In the genomic region with DNA sequence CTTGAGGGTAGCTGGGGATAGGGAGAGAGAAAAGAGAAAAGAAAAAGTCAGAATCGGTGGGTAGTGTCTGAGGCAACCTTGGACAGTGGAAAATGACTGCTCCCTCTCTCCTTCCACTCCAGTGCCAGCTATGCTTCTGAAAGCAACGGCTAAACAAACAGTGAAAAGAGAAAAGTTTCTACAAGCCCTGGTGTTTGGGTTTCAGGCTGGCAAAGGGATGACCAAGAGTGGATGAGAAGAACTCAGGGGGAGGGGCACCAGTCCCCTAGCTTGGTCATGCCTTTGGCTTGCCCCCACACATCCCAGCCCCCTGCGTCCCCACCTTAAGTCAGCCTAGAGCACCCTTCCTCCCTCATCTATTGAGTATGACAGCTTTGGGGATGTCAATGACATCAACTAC, we compare ENCODE assay signal across 2 cellular contexts.
TF ChIP-seq lines count a peak whose summit lies in the region.

No MANE protein-coding gene starts in this region.

TF ChIP-seq in WTC11, 78 proteins besides CTCF, POLR2A, EP300 and RAD21:
- no peak for TF ChIP-seq FOXJ3 (CRISPR knock-in tag; IDR thresholded peaks at IDR 0.05; ENCODE audit: borderline replicate concordance)
- no peak for TF ChIP-seq PRRX2 (CRISPR knock-in tag; IDR thresholded peaks at IDR 0.05)
- no peak for TF ChIP-seq NR2C2 (CRISPR knock-in tag; IDR thresholded peaks at IDR 0.05)
- TF ChIP-seq ESRRA (CRISPR knock-in tag; IDR thresholded peaks at IDR 0.05; ENCODE audit: borderline replicate concordance) = no peak
- TF ChIP-seq, protein P1, sequence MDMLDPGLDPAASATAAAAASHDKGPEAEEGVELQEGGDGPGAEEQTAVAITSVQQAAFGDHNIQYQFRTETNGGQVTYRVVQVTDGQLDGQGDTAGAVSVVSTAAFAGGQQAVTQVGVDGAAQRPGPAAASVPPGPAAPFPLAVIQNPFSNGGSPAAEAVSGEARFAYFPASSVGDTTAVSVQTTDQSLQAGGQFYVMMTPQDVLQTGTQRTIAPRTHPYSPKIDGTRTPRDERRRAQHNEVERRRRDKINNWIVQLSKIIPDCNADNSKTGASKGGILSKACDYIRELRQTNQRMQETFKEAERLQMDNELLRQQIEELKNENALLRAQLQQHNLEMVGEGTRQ (CRISPR knock-in tag; IDR thresholded peaks at IDR 0.05) = no peak
- TF ChIP-seq NR1H2 (CRISPR knock-in tag; IDR thresholded peaks at IDR 0.05) = no peak
- TF ChIP-seq SP1 (CRISPR knock-in tag; conservative IDR thresholded peaks at IDR 0.05) = no peak
- no peak for TF ChIP-seq ZNF263 (CRISPR knock-in tag; IDR thresholded peaks at IDR 0.05; ENCODE audit: low read depth)
- TF ChIP-seq RORB (CRISPR knock-in tag; IDR thresholded peaks at IDR 0.05) = no peak
- TF ChIP-seq ZNF423 (CRISPR knock-in tag; IDR thresholded peaks at IDR 0.05) = no peak
- TF ChIP-seq, protein P2, sequence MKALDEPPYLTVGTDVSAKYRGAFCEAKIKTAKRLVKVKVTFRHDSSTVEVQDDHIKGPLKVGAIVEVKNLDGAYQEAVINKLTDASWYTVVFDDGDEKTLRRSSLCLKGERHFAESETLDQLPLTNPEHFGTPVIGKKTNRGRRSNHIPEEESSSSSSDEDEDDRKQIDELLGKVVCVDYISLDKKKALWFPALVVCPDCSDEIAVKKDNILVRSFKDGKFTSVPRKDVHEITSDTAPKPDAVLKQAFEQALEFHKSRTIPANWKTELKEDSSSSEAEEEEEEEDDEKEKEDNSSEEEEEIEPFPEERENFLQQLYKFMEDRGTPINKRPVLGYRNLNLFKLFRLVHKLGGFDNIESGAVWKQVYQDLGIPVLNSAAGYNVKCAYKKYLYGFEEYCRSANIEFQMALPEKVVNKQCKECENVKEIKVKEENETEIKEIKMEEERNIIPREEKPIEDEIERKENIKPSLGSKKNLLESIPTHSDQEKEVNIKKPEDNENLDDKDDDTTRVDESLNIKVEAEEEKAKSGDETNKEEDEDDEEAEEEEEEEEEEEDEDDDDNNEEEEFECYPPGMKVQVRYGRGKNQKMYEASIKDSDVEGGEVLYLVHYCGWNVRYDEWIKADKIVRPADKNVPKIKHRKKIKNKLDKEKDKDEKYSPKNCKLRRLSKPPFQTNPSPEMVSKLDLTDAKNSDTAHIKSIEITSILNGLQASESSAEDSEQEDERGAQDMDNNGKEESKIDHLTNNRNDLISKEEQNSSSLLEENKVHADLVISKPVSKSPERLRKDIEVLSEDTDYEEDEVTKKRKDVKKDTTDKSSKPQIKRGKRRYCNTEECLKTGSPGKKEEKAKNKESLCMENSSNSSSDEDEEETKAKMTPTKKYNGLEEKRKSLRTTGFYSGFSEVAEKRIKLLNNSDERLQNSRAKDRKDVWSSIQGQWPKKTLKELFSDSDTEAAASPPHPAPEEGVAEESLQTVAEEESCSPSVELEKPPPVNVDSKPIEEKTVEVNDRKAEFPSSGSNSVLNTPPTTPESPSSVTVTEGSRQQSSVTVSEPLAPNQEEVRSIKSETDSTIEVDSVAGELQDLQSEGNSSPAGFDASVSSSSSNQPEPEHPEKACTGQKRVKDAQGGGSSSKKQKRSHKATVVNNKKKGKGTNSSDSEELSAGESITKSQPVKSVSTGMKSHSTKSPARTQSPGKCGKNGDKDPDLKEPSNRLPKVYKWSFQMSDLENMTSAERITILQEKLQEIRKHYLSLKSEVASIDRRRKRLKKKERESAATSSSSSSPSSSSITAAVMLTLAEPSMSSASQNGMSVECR (CRISPR knock-in tag; IDR thresholded peaks at IDR 0.05; ENCODE audit: borderline replicate concordance) = no peak
- TF ChIP-seq MXD4 (CRISPR knock-in tag; IDR thresholded peaks at IDR 0.05; ENCODE audit: borderline replicate concordance) = no peak
- no peak for TF ChIP-seq TCF7 (CRISPR knock-in tag; IDR thresholded peaks at IDR 0.05; ENCODE audit: low read depth)
- TF ChIP-seq, protein P3, sequence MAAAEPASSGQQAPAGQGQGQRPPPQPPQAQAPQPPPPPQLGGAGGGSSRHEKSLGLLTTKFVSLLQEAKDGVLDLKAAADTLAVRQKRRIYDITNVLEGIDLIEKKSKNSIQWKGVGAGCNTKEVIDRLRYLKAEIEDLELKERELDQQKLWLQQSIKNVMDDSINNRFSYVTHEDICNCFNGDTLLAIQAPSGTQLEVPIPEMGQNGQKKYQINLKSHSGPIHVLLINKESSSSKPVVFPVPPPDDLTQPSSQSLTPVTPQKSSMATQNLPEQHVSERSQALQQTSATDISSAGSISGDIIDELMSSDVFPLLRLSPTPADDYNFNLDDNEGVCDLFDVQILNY (CRISPR knock-in tag; IDR thresholded peaks at IDR 0.05) = no peak
- TF ChIP-seq, protein P4, sequence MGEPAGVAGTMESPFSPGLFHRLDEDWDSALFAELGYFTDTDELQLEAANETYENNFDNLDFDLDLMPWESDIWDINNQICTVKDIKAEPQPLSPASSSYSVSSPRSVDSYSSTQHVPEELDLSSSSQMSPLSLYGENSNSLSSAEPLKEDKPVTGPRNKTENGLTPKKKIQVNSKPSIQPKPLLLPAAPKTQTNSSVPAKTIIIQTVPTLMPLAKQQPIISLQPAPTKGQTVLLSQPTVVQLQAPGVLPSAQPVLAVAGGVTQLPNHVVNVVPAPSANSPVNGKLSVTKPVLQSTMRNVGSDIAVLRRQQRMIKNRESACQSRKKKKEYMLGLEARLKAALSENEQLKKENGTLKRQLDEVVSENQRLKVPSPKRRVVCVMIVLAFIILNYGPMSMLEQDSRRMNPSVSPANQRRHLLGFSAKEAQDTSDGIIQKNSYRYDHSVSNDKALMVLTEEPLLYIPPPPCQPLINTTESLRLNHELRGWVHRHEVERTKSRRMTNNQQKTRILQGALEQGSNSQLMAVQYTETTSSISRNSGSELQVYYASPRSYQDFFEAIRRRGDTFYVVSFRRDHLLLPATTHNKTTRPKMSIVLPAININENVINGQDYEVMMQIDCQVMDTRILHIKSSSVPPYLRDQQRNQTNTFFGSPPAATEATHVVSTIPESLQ (CRISPR knock-in tag; IDR thresholded peaks at IDR 0.05) = no peak
- TF ChIP-seq ETV6 (CRISPR knock-in tag; IDR thresholded peaks at IDR 0.05) = no peak
- TF ChIP-seq KAT7 (CRISPR knock-in tag; IDR thresholded peaks at IDR 0.05; ENCODE audit: borderline replicate concordance) = no peak
- no peak for TF ChIP-seq FOXK1 (CRISPR knock-in tag; IDR thresholded peaks at IDR 0.05)
- no peak for TF ChIP-seq GRHL2 (CRISPR knock-in tag; IDR thresholded peaks at IDR 0.05; ENCODE audit: insufficient replicate concordance, severe bottlenecking)
- TF ChIP-seq, protein P5, sequence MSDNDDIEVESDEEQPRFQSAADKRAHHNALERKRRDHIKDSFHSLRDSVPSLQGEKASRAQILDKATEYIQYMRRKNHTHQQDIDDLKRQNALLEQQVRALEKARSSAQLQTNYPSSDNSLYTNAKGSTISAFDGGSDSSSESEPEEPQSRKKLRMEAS (CRISPR knock-in tag; IDR thresholded peaks at IDR 0.05) = no peak

TF ChIP-seq in H1, 55 proteins besides CTCF, POLR2A, EP300 and RAD21:
- no peak for TF ChIP-seq TBP (IDR thresholded peaks at IDR 0.05; ENCODE audit: low read depth, low read length)
- no peak for TF ChIP-seq TAF7 (optimal IDR thresholded peaks at IDR 0.05; ENCODE audit: borderline replicate concordance, low read depth, low read length)
- no peak for TF ChIP-seq EGR1 (IDR thresholded peaks at IDR 0.05; ENCODE audit: borderline replicate concordance, low read depth, low read length)
- TF ChIP-seq, protein P6, sequence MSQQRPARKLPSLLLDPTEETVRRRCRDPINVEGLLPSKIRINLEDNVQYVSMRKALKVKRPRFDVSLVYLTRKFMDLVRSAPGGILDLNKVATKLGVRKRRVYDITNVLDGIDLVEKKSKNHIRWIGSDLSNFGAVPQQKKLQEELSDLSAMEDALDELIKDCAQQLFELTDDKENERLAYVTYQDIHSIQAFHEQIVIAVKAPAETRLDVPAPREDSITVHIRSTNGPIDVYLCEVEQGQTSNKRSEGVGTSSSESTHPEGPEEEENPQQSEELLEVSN (IDR thresholded peaks at IDR 0.05) = no peak
- no peak for TF ChIP-seq NRF1 (IDR thresholded peaks at IDR 0.05; ENCODE audit: low read depth, low read length)
- TF ChIP-seq HDAC2 (IDR thresholded peaks at IDR 0.05; ENCODE audit: borderline replicate concordance in 1 of 2, low read depth in 2 of 2, low read length in 2 of 2) = no peak
- TF ChIP-seq RXRA (IDR thresholded peaks at IDR 0.05; ENCODE audit: insufficient read depth, low read depth, low read length) = no peak
- TF ChIP-seq CBX5 (IDR thresholded peaks at IDR 0.05; ENCODE audit: low read depth, low read length) = no peak
- no peak for TF ChIP-seq TCF12 (IDR thresholded peaks at IDR 0.05; ENCODE audit: low read depth, low read length)
- TF ChIP-seq MAFK (IDR thresholded peaks at IDR 0.05; ENCODE audit: low read depth, low read length) = no peak
